7 cellular contexts compared by ENCODE assay signal in the genomic region with DNA sequence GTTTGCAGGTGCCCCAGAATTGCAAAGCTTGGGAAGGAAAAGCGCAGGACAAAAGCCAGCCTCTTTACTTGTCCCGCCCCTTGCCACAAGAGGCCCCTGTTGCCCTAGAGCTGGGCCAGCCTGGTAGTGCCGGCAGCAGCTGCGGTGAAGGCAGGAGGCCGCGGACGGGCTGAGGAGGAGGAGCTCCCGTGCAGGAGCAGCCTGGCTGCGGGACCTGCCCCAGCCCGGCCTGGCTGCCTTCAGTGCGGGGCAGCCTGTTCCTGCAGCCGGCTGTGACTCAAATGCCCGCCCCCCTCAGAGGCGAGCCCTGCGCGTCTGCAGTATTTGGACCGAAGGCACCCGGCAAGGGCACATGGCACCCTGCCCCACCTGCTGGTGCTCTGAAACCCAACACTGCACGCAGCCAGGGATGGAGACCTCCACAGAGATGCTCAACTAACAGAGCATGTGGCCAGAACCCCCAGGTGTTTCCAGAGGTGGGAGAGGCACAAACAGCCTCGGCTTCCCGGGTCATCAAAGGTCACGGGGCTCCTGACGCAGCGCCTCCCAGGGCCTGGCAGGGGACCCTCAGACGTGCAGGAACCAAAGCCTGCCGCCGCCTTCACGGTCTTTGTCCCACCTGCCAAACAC. TPM values are rescaled to one million over a fixed set of nuclear protein-coding genes. Genes with fewer than 3 reads are reported as not detected.
A peak's percentile ranks its signal among the peaks of the same experiment; 100 is the strongest.
DNase-seq lines count a peak whose midpoint lies in the region; ATAC-seq and TF ChIP-seq lines count a peak whose summit lies in the region.

No MANE protein-coding gene starts in this region.

- H3K36me3 Mint-ChIP-seq in naive B cell: peaks cover 7% of the 10 kb centered on the region in 2 donors

- WGBS in esophagus squamous epithelium, 2 donors: 78 to 83% methylated on average over 1 to 9 of the region's 28 CpGs
- WGBS in tibial nerve, 2 donors: 53% methylated on average over 22 to 23 of the region's 28 CpGs

- H3K27ac Mint-ChIP-seq in naive B cell: peak overlapping the region in 3 of 6 donors; percentile 29 to 94 (median 63)

- H3K9me3 Mint-ChIP-seq in naive B cell: no peaks in the 10 kb centered on the region

- in situ Hi-C loops in GM13976 (cut with MboI; ENCODE audit: low sequenced_read_pairs, unreplicated experiment): no loop called here

- H3K9me3 ChIP-seq in esophagus squamous epithelium: no peaks in the 10 kb centered on the region
- H3K9me3 ChIP-seq in tibial nerve: no peaks in the 10 kb centered on the region

- H3K4me3 ChIP-seq in esophagus squamous epithelium (no peak overlapping the region), tibial nerve (no peak overlapping the region)

- peaks cover 11 to 39% (median 23%) of the 10 kb centered on the region in 3 donors for H3K4me1 Mint-ChIP-seq in naive B cell

- H3K4me1 ChIP-seq in esophagus squamous epithelium (peaks cover 4 to 25% (median 7%) of the 10 kb centered on the region in 3 donors), tibial nerve (peaks cover 0 to 28% (median 3%) of the 10 kb centered on the region in 4 donors)

- ATAC-seq in GM21825 (IDR thresholded peaks at IDR 0.05; ENCODE audit: unreplicated experiment): peak; percentile 87
- peak; percentile 96 to 97 for ATAC-seq in naive B cell (ENCODE audit: low read depth in 2 of 2)

- peak overlapping the region in 5 of 8 donors; percentile 16 to 84 (median 23) for H3K4me3 Mint-ChIP-seq in naive B cell

- intact Hi-C loops in esophagus squamous epithelium (cut with DNase I): no loop called here

- no peak for TF ChIP-seq POLR2A in esophagus squamous epithelium (IDR thresholded peaks at IDR 0.05)
- no peak for TF ChIP-seq POLR2A in tibial nerve (IDR thresholded peaks at IDR 0.05)

- H3K27me3 ChIP-seq in esophagus squamous epithelium (no peaks in the 10 kb centered on the region), tibial nerve (no peaks in the 10 kb centered on the region)

- DNase-seq in GM13976 (ENCODE audit: low spot score) (peak; percentile 77), NAMALWA (ENCODE audit: low spot score) (peak; percentile 35), esophagus squamous epithelium (lab: John Stamatoyannopoulos, UW) (no peak), naive B cell (peak; percentile 72), tibial nerve (ENCODE audit: low spot score in 2 of 2) (no peak)
- peak; percentile 41 to 49 for DNase-seq in activated CD4-positive, alpha-beta T cell treated with anti-CD3 and anti-CD28 coated beads, Interleukin-2, amount 50 U/mL, for 48 hours

- H3K27ac ChIP-seq in esophagus squamous epithelium (peak overlapping the region in 2 of 4 donors; percentile 7 to 28), tibial nerve (peak overlapping the region in 1 of 4 donors; percentile 6)

- H3K27me3 Mint-ChIP-seq in naive B cell: no peaks in the 10 kb centered on the region

- H3K36me3 ChIP-seq in esophagus squamous epithelium (peaks cover 14 to 83% (median 15%) of the 10 kb centered on the region in 3 donors), tibial nerve (peaks cover 0 to 88% (median 0%) of the 10 kb centered on the region in 3 donors)

- TF ChIP-seq EP300 in tibial nerve (IDR thresholded peaks at IDR 0.05): no peak

- TF ChIP-seq CTCF in GM13976 (IDR thresholded peaks at IDR 0.05; ENCODE audit: borderline replicate concordance, control extremely low read depth, extremely low read depth, insufficient read depth, missing control alignments) (peak; percentile 47), esophagus squamous epithelium (IDR thresholded peaks at IDR 0.05) (peak in 4 of 6 experiments; percentile 10 to 24 (median 16)), tibial nerve (IDR thresholded peaks at IDR 0.05) (peak; percentile 9 to 44 (median 28))

RNA-seq across cellular contexts. Expression of gene NAXD, which starts 29.7 kb away (rescaled TPM):
- 10 to 100 TPM; 14.5 to 25.2 (median 17.4) TPM for total RNA-seq in esophagus squamous epithelium
- polyA plus RNA-seq in naive B cell (ENCODE audit: low read depth in 6 of 6): 10 to 100 TPM; 10.8 to 23.1 (median 15.4) TPM
- total RNA-seq in tibial nerve: 10 to 100 TPM; 27.6 to 45.7 (median 38.5) TPM

Comparison
In these comparisons a context has a peak if more than half of its experiments do, and no peak if none do; other contexts are left out.
1. DNase-seq: peak in GM13976 (single experiment), NAMALWA (single experiment), activated CD4-positive, alpha-beta T cell treated with anti-CD3 and anti-CD28 coated beads, Interleukin-2, amount 50 U/mL, for 48 hours (2 of 2) and naive B cell (single experiment); none in esophagus squamous epithelium (single experiment) and tibial nerve (0 of 2).
2. Peak in every context shown above with its lines, with median percentiles within 50 percentile points of each other: CTCF ChIP-seq.